ENCODE assay signal across 19 cellular contexts in the genomic region with DNA sequence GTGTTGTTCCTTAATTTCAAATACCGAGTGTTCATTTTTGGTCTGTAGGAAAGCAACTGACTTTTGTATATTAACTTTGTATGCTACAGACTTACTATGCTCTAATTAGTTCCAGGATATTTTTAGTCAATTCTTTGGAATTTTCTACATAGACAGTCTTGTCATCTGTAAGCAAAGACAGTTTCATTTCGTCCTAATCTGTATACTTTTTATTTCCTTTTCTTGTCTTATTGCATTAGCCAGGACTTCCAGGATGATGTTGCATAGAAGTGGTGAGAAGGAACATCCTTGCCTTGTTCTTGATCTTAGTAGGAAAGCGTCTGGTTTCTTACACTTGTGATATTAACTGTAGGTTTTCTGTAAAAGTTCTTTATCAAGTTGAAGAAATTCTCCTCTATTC. TPM values are rescaled to one million over a fixed set of nuclear protein-coding genes. Genes with fewer than 3 reads are reported as not detected.
DNase-seq lines count a peak whose midpoint lies in the region; ATAC-seq, FAIRE-seq and TF ChIP-seq lines count a peak whose summit lies in the region.
"Had no signal": no experiment of that assay in that cellular context is flagged by ENCODE, and none has a peak within 500 bp of the region (broad histone marks: within the 10 kb centered on the region; RNA-seq: fewer than 3 reads in every experiment).

No MANE protein-coding gene starts in this region.

- H3K4me3 Mint-ChIP-seq in central memory CD8-positive, alpha-beta T cell = peak overlapping the region; percentile 14
- no peak overlapping the region for H3K4me3 Mint-ChIP-seq in progenitor cell of endocrine pancreas (ENCODE audit: low read depth)
- H3K4me3 Mint-ChIP-seq in activated CD8-positive, alpha-beta T cell treated with anti-CD3 and anti-CD28 coated beads, Interleukin-2, amount 10 ng/mL, durations not matched to agents 7 days and 5 days = no peak overlapping the region

- CTCF ChIA-PET in HEK293 (lab: Yijun Ruan, JAX) = interaction anchor here (2.3 kb wide), 1 partner anchor 12 kb away, joined by 8 read pairs; no protein-coding TSS in a partner anchor
- CTCF ChIA-PET in activated CD8-positive, alpha-beta T cell treated with anti-CD3 and anti-CD28 coated beads, Interleukin-2, amount 10 ng/mL, durations not matched to agents 7 days and 5 days (lab: Charles Lee) = no interaction called here

- no peak overlapping the region for H3K27ac Mint-ChIP-seq in central memory CD8-positive, alpha-beta T cell (ENCODE audit: low read depth)
- peak overlapping the region; percentile 46 for H3K27ac Mint-ChIP-seq in progenitor cell of endocrine pancreas
- no peak overlapping the region for H3K27ac Mint-ChIP-seq in activated CD8-positive, alpha-beta T cell treated with anti-CD3 and anti-CD28 coated beads, Interleukin-2, amount 10 ng/mL, durations not matched to agents 7 days and 5 days

- H3K4me1 ChIP-seq in HEK293 (ENCODE audit: control insufficient read depth, insufficient read depth, low read length) = no peaks in the 10 kb centered on the region

- ATAC-seq in central memory CD8-positive, alpha-beta T cell (replicated peaks; ENCODE audit: extremely low read depth, poor library complexity, severe bottlenecking) = no peak
- no peak for ATAC-seq in activated CD8-positive, alpha-beta T cell treated with anti-CD3 and anti-CD28 coated beads, Interleukin-2, amount 10 ng/mL, durations not matched to agents 7 days and 5 days
- ATAC-seq in HG03342 (IDR thresholded peaks at IDR 0.05; ENCODE audit: unreplicated experiment) = no peak

- H3K9me3 ChIP-seq in HEK293 (ENCODE audit: control insufficient read depth, insufficient read depth, low read depth, low read length) = no peaks in the 10 kb centered on the region

- peak; percentile 31 for FAIRE-seq in GM19239 (lab: Jason Lieb, UNC)
- FAIRE-seq: GM12891, GM18507, H1 had no signal

- H3K9me3 Mint-ChIP-seq in central memory CD8-positive, alpha-beta T cell = peaks cover 17% of the 10 kb centered on the region
- peaks cover 42% of the 10 kb centered on the region for H3K9me3 Mint-ChIP-seq in progenitor cell of endocrine pancreas (ENCODE audit: low read depth)
- peaks cover 44% of the 10 kb centered on the region for H3K9me3 Mint-ChIP-seq in activated CD8-positive, alpha-beta T cell treated with anti-CD3 and anti-CD28 coated beads, Interleukin-2, amount 10 ng/mL, durations not matched to agents 7 days and 5 days (ENCODE audit: insufficient read depth)

- H3K36me3 ChIP-seq in HEK293 (ENCODE audit: control insufficient read depth in 2 of 2, insufficient read depth in 1 of 2, low read length in 2 of 2) = peaks cover 0 to 1% of the 10 kb centered on the region in 2 experiments; a peak in 1 of 3 replicates

- no peak for TF ChIP-seq CTCF in HEK293 (tag by site-specific recombination; IDR thresholded peaks at IDR 0.05)
- TF ChIP-seq CTCF in progenitor cell of endocrine pancreas (IDR thresholded peaks at IDR 0.05; ENCODE audit: unreplicated experiment) = no peak

- H3K27ac ChIP-seq in HEK293 (ENCODE audit: extremely low read depth, low read depth, low read length) = no peak overlapping the region
- H3K27ac ChIP-seq: GM23248 had no signal

- H3K4me1 Mint-ChIP-seq in central memory CD8-positive, alpha-beta T cell = peaks cover 44% of the 10 kb centered on the region
- peaks cover under 1% of the 10 kb centered on the region for H3K4me1 Mint-ChIP-seq in progenitor cell of endocrine pancreas (ENCODE audit: low read depth)
- H3K4me1 Mint-ChIP-seq in activated CD8-positive, alpha-beta T cell treated with anti-CD3 and anti-CD28 coated beads, Interleukin-2, amount 10 ng/mL, durations not matched to agents 7 days and 5 days (ENCODE audit: low read depth) = no peaks in the 10 kb centered on the region

- POLR2A ChIA-PET in HEK293 (lab: Yijun Ruan, JAX) = no interaction called here
- POLR2A ChIA-PET in activated CD8-positive, alpha-beta T cell treated with anti-CD3 and anti-CD28 coated beads, Interleukin-2, amount 10 ng/mL, durations not matched to agents 7 days and 5 days (lab: Charles Lee) = no interaction called here

- H3K36me3 Mint-ChIP-seq in central memory CD8-positive, alpha-beta T cell (ENCODE audit: insufficient read depth) = peaks cover 21% of the 10 kb centered on the region
- peaks cover 74% of the 10 kb centered on the region for H3K36me3 Mint-ChIP-seq in progenitor cell of endocrine pancreas (ENCODE audit: insufficient read depth)
- peaks cover 65% of the 10 kb centered on the region for H3K36me3 Mint-ChIP-seq in activated CD8-positive, alpha-beta T cell treated with anti-CD3 and anti-CD28 coated beads, Interleukin-2, amount 10 ng/mL, durations not matched to agents 7 days and 5 days (ENCODE audit: low read depth)

- H3K27me3 Mint-ChIP-seq in central memory CD8-positive, alpha-beta T cell = no peaks in the 10 kb centered on the region
- H3K27me3 Mint-ChIP-seq in progenitor cell of endocrine pancreas = no peaks in the 10 kb centered on the region
- no peaks in the 10 kb centered on the region for H3K27me3 Mint-ChIP-seq in activated CD8-positive, alpha-beta T cell treated with anti-CD3 and anti-CD28 coated beads, Interleukin-2, amount 10 ng/mL, durations not matched to agents 7 days and 5 days (ENCODE audit: low read depth)
- H3K27me3 Mint-ChIP-seq: CD4-positive, alpha-beta memory T cell had no signal

- DNase-seq in GM19239 (ENCODE audit: insufficient read length, low spot score) = no peak
- DNase-seq in central memory CD8-positive, alpha-beta T cell (ENCODE audit: low spot score in 2 of 2) = no peak
- no peak for DNase-seq in progenitor cell of endocrine pancreas (ENCODE audit: low spot score, unreplicated experiment)
- DNase-seq in activated CD8-positive, alpha-beta T cell treated with anti-CD3 and anti-CD28 coated beads, Interleukin-2, amount 10 ng/mL, durations not matched to agents 7 days and 5 days = no peak
- DNase-seq: C1 segment of cervical spinal cord; Calu3; CD4-positive, alpha-beta memory T cell; COR-L47; DMS53; DMS79 treated with DMSO at 0.1 percent for 48 hours; GF-D8; GM23248; H7; HCEC 1CT had no signal

- H3K4me3 ChIP-seq in HEK293 (ENCODE audit: low read depth, low read length) = no peak overlapping the region
- H3K4me3 ChIP-seq: GM23248 had no signal

TF ChIP-seq in HEK293, 187 proteins besides CTCF, POLR2A, EP300 and RAD21:
- peak; percentile 81 for TF ChIP-seq SETDB1 (IDR thresholded peaks at IDR 0.05; ENCODE audit: insufficient read length, low read length)
- TF ChIP-seq EGR2 (tag by site-specific recombination; IDR thresholded peaks at IDR 0.05; ENCODE audit: low read depth) = no peak

RNA-seq across cellular contexts. Expression of gene EPC2, which starts 56.5 kb away (rescaled TPM):
- total RNA-seq in progenitor cell of endocrine pancreas = 50.4 and 53.1 TPM in 2 replicates
- total RNA-seq in activated CD8-positive, alpha-beta T cell treated with anti-CD3 and anti-CD28 coated beads, Interleukin-2, amount 10 ng/mL, durations not matched to agents 7 days and 5 days = 10 to 100 TPM; 26.1 to 26.5 TPM
